ENCODE assay signal across 8 cellular contexts in genomic region chr14:31937730-31938346, GRCh38.
DNase-seq lines count a peak whose midpoint lies in the region; ATAC-seq, FAIRE-seq and TF ChIP-seq lines count a peak whose summit lies in the region.

No MANE protein-coding gene starts in this region.

- no peaks in the 10 kb centered on the region for H3K9me3 ChIP-seq in CD8-positive, alpha-beta T cell (ENCODE audit: low read length)
- H3K9me3 ChIP-seq in pancreas: no peaks in the 10 kb centered on the region
- no peaks in the 10 kb centered on the region for H3K9me3 ChIP-seq in suprapubic skin

- H3K36me3 Mint-ChIP-seq in CD8-positive, alpha-beta T cell: no peaks in the 10 kb centered on the region
- no peaks in the 10 kb centered on the region for H3K36me3 Mint-ChIP-seq in activated CD4-positive, alpha-beta T cell treated with anti-CD3 and anti-CD28 coated beads for 36 hours (ENCODE audit: low read depth)
- no peaks in the 10 kb centered on the region for H3K36me3 Mint-ChIP-seq in effector memory CD8-positive, alpha-beta T cell (ENCODE audit: insufficient read depth)

- TF ChIP-seq POLR2A in suprapubic skin (IDR thresholded peaks at IDR 0.05): no peak

- H3K27ac Mint-ChIP-seq in CD8-positive, alpha-beta T cell: no peak overlapping the region
- H3K27ac Mint-ChIP-seq in activated CD4-positive, alpha-beta T cell treated with anti-CD3 and anti-CD28 coated beads for 36 hours: peak overlapping the region; percentile 28
- H3K27ac Mint-ChIP-seq in effector memory CD8-positive, alpha-beta T cell: no peak overlapping the region

- peaks cover 2% of the 10 kb centered on the region for H3K27me3 Mint-ChIP-seq in CD8-positive, alpha-beta T cell (ENCODE audit: low read depth)
- peaks cover 2% of the 10 kb centered on the region for H3K27me3 Mint-ChIP-seq in activated CD4-positive, alpha-beta T cell treated with anti-CD3 and anti-CD28 coated beads for 36 hours
- peaks cover 5 to 15% of the 10 kb centered on the region in 2 donors for H3K27me3 Mint-ChIP-seq in effector memory CD8-positive, alpha-beta T cell

- H3K27ac ChIP-seq in CD8-positive, alpha-beta T cell (ENCODE audit: low read depth, low read length): no peak overlapping the region
- H3K27ac ChIP-seq in pancreas: no peak overlapping the region
- H3K27ac ChIP-seq in suprapubic skin: no peak overlapping the region

- POLR2A ChIA-PET in CD8-positive, alpha-beta T cell (lab: Charles Lee): no interaction called here
- POLR2A ChIA-PET in activated CD4-positive, alpha-beta T cell treated with anti-CD3 and anti-CD28 coated beads for 36 hours (lab: Charles Lee): interaction anchor here (1.0 to 1.1 kb wide), 2 partner anchors 11 to 138 kb away, joined by 3 to 4 read pairs; no protein-coding TSS in a partner anchor

- H3K27me3 ChIP-seq in CD8-positive, alpha-beta T cell (ENCODE audit: insufficient read depth, low read length): no peaks in the 10 kb centered on the region
- H3K27me3 ChIP-seq in pancreas: no peaks in the 10 kb centered on the region
- H3K27me3 ChIP-seq in suprapubic skin: no peaks in the 10 kb centered on the region

- DNase-seq in CD8-positive, alpha-beta T cell: peak in 4 of 7 experiments; percentile 20 to 50 (median 32)
- peak; percentile 87 for DNase-seq in activated CD4-positive, alpha-beta T cell treated with anti-CD3 and anti-CD28 coated beads for 36 hours
- DNase-seq in effector memory CD8-positive, alpha-beta T cell: no peak
- DNase-seq in pancreas (no peak), ecto neural progenitor cell (ENCODE audit: low spot score) (no peak), suprapubic skin (ENCODE audit: low spot score in 2 of 2) (no peak)

- no peaks in the 10 kb centered on the region for H3K9me3 Mint-ChIP-seq in CD8-positive, alpha-beta T cell
- no peaks in the 10 kb centered on the region for H3K9me3 Mint-ChIP-seq in activated CD4-positive, alpha-beta T cell treated with anti-CD3 and anti-CD28 coated beads for 36 hours (ENCODE audit: low read depth)
- H3K9me3 Mint-ChIP-seq in effector memory CD8-positive, alpha-beta T cell: no peaks in the 10 kb centered on the region

- CTCF ChIA-PET in CD8-positive, alpha-beta T cell (lab: Charles Lee): interaction anchor here (1.3 kb wide), 1 partner anchor 12 kb away, joined by 3 read pairs; no protein-coding TSS in a partner anchor
- CTCF ChIA-PET in activated CD4-positive, alpha-beta T cell treated with anti-CD3 and anti-CD28 coated beads for 36 hours (lab: Charles Lee): interaction anchor here (0.7 to 1.9 kb wide), 3 partner anchors 9 to 313 kb away, joined by 3 to 11 read pairs (median 3); no protein-coding TSS in a partner anchor

- TF ChIP-seq CTCF in CD8-positive, alpha-beta T cell (IDR thresholded peaks at IDR 0.05): no peak
- TF ChIP-seq CTCF in pancreas (IDR thresholded peaks at IDR 0.05): no peak
- no peak for TF ChIP-seq CTCF in suprapubic skin (IDR thresholded peaks at IDR 0.05)

- TF ChIP-seq EP300 in suprapubic skin (IDR thresholded peaks at IDR 0.05): no peak

- peak; percentile 13 for FAIRE-seq in pancreas (lab: Jason Lieb, UNC)

- H3K36me3 ChIP-seq in CD8-positive, alpha-beta T cell (ENCODE audit: insufficient read depth, low read length): no peaks in the 10 kb centered on the region
- no peaks in the 10 kb centered on the region for H3K36me3 ChIP-seq in pancreas
- no peaks in the 10 kb centered on the region for H3K36me3 ChIP-seq in suprapubic skin

- peaks cover 4% of the 10 kb centered on the region for H3K4me1 Mint-ChIP-seq in CD8-positive, alpha-beta T cell (ENCODE audit: low read depth)
- H3K4me1 Mint-ChIP-seq in activated CD4-positive, alpha-beta T cell treated with anti-CD3 and anti-CD28 coated beads for 36 hours: peaks cover 17% of the 10 kb centered on the region
- H3K4me1 Mint-ChIP-seq in effector memory CD8-positive, alpha-beta T cell (ENCODE audit: low read depth in 2 of 2): peaks cover 2 to 5% of the 10 kb centered on the region in 2 donors

- peak; percentile 82 for ATAC-seq in CD8-positive, alpha-beta T cell
- ATAC-seq in GM21367 (IDR thresholded peaks at IDR 0.05; ENCODE audit: unreplicated experiment) (peak; percentile 97), HG03571 (IDR thresholded peaks at IDR 0.05; ENCODE audit: unreplicated experiment) (peak; percentile 97), pancreas (peak in 3 of 4 donors; percentile 72 to 88 (median 79))
- peak; percentile 100 for ATAC-seq in activated CD4-positive, alpha-beta T cell treated with anti-CD3 and anti-CD28 coated beads for 36 hours
- peak; percentile 69 for ATAC-seq in effector memory CD8-positive, alpha-beta T cell (replicated peaks)

- H3K4me3 ChIP-seq in CD8-positive, alpha-beta T cell (ENCODE audit: low read depth, low read length): no peak overlapping the region
- H3K4me3 ChIP-seq in pancreas: no peak overlapping the region
- H3K4me3 ChIP-seq in suprapubic skin: no peak overlapping the region

- H3K4me1 ChIP-seq in CD8-positive, alpha-beta T cell (ENCODE audit: insufficient read depth, low read length): no peaks in the 10 kb centered on the region
- no peaks in the 10 kb centered on the region for H3K4me1 ChIP-seq in pancreas
- no peaks in the 10 kb centered on the region for H3K4me1 ChIP-seq in suprapubic skin

- H3K4me3 Mint-ChIP-seq in CD8-positive, alpha-beta T cell: no peak overlapping the region
- H3K4me3 Mint-ChIP-seq in activated CD4-positive, alpha-beta T cell treated with anti-CD3 and anti-CD28 coated beads for 36 hours: no peak overlapping the region
- H3K4me3 Mint-ChIP-seq in effector memory CD8-positive, alpha-beta T cell: no peak overlapping the region

- intact Hi-C loops in CD8-positive, alpha-beta T cell (cut with DNase I, micrococcal nuclease): no loop called here
- intact Hi-C loops in activated CD4-positive, alpha-beta T cell treated with anti-CD3 and anti-CD28 coated beads for 36 hours (cut with DNase I, micrococcal nuclease): loop anchor here (1.0 to 10.0 kb wide), 6 partner anchors 11 to 264 kb away; partner anchors contain the start of genes ARHGAP5 (in 1 of the 2), RNU6-7 (in 1 of the 2) and RNU6-8 (in 1 of the 2)
- intact Hi-C loops in pancreas (cut with DNase I): no loop called here

- WGBS in pancreas, 2 donors: 72 to 78% methylated on average over 3 of the region's 3 CpGs
- 74% methylated on average over 3 of the region's 3 CpGs for WGBS in suprapubic skin

Comparison
In these comparisons a context has a peak if more than half of its experiments do, and no peak if none do; other contexts are left out.
1. DNase-seq: peak in CD8-positive, alpha-beta T cell (4 of 7) and activated CD4-positive, alpha-beta T cell treated with anti-CD3 and anti-CD28 coated beads for 36 hours (single experiment); none in effector memory CD8-positive, alpha-beta T cell (0 of 3), pancreas (0 of 6), ecto neural progenitor cell (single experiment) and suprapubic skin (0 of 2).
2. intact Hi-C loops: an anchor here in activated CD4-positive, alpha-beta T cell treated with anti-CD3 and anti-CD28 coated beads for 36 hours (1.0 to 10.0 kb wide); none called in CD8-positive, alpha-beta T cell and pancreas.
3. Peak in every context shown above with its lines, with median percentiles within 50 percentile points of each other: ATAC-seq.